ENCODE assay signal across 1 cellular context in genomic region chr1:182368369-182368768, GRCh38.
TF ChIP-seq lines count a peak whose summit lies in the region.

No MANE protein-coding gene starts in this region.

TF ChIP-seq in K562, 482 proteins besides CTCF, POLR2A, EP300 and RAD21 (continued from another document):
- no peak for TF ChIP-seq ZBTB33 (CRISPR knock-in tag; IDR thresholded peaks at IDR 0.05)
